8 cellular contexts compared by ENCODE assay signal in the genomic region with DNA sequence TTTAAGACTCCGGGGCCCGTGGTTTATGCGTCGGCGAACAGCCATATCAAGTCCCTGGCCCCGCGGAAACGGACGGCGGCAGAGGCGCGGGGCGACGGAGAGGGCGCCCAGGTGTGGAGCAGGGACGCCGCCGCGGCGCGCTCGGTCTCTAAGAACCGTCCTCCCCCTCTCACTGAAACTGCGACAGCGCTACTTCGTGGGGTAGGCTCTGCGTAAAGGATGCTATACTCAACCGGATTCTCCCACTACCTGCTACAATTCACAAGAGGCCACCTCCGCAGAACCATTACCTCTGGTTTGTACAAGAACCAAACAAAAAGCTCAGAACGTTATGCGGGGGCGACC. TPM values are rescaled to one million over a fixed set of nuclear protein-coding genes. Genes with fewer than 3 reads are reported as not detected.
DNase-seq lines count a peak whose midpoint lies in the region; ATAC-seq, FAIRE-seq and TF ChIP-seq lines count a peak whose summit lies in the region.

No MANE protein-coding gene starts in this region.

- H3K9me3 ChIP-seq in mesodermal cell (ENCODE audit: control insufficient read depth, low read length): no peaks in the 10 kb centered on the region
- H3K9me3 ChIP-seq in testis: no peaks in the 10 kb centered on the region

- FAIRE-seq in RCC 7860 (lab: Jason Lieb, UNC): no peak

- no peak for TF ChIP-seq CTCF in testis (IDR thresholded peaks at IDR 0.05)

- H3K4me3 ChIP-seq in GM08714 (ENCODE audit: low read length) (peak overlapping the region; percentile 75), mesodermal cell (ENCODE audit: extremely low read depth, insufficient read depth, low read length, poor library complexity, severe bottlenecking) (peak overlapping the region; percentile 88), testis (peak overlapping the region; percentile 75 to 81)

- 1 to 2% methylated on average over 29 of the region's 32 CpGs for WGBS in mesodermal cell (ENCODE audit: insufficient coverage in 2 of 2), 2 experiments
- 1% methylated on average over 9 to 32 of the region's 32 CpGs for WGBS in testis, 2 donors

- ATAC-seq in GM21526 (IDR thresholded peaks at IDR 0.05; ENCODE audit: low FRiP score, unreplicated experiment): peak; percentile 50

- no peak overlapping the region for H3K27ac ChIP-seq in mesodermal cell (ENCODE audit: low read depth, low read length, severe bottlenecking)
- peak overlapping the region; percentile 89 to 95 for H3K27ac ChIP-seq in testis

- no peaks in the 10 kb centered on the region for H3K4me1 ChIP-seq in mesodermal cell (ENCODE audit: control insufficient read depth, insufficient read depth, low read length, poor library complexity, severe bottlenecking)
- H3K4me1 ChIP-seq in testis: peaks cover 6% of the 10 kb centered on the region

- TF ChIP-seq POLR2A in testis (IDR thresholded peaks at IDR 0.05): no peak

- intact Hi-C loops in testis (cut with DNase I; ENCODE audit: low total_unique reads): no loop called here

- DNase-seq in HuH-7 (ENCODE audit: low spot score) (peak; percentile 67), ecto neural progenitor cell (ENCODE audit: low spot score) (peak; percentile 60), testis (peak; percentile 55), RCC 7860 (ENCODE audit: low spot score) (no peak)
- DNase-seq in activated CD4-positive, CD25-positive, alpha-beta regulatory T cell (lab: John Stamatoyannopoulos, UW): peak in 3 of 4 experiments; percentile 15 to 32 (median 31)

- peaks cover 17% of the 10 kb centered on the region for H3K36me3 ChIP-seq in mesodermal cell (ENCODE audit: control insufficient read depth, insufficient read depth, low read length)
- no peaks in the 10 kb centered on the region for H3K36me3 ChIP-seq in testis (ENCODE audit: low read depth, missing control alignments)

- H3K27me3 ChIP-seq in testis: no peaks in the 10 kb centered on the region

RNA-seq across cellular contexts. Expression of gene MRNIP, which starts 0.4 kb away (rescaled TPM):
- polyA plus RNA-seq in mesodermal cell (2013, experiment 1 of 2): 28.3 TPM
- polyA plus RNA-seq in mesodermal cell (2013, experiment 2 of 2): 22.3 TPM
- total RNA-seq in testis: 10 to 100 TPM; 58.7 to 61.4 TPM
- polyA plus RNA-seq in testis (ENCODE audit: insufficient read depth, low read depth, low replicate concordance): 34.9 TPM

RNA-seq across cellular contexts. Expression of gene SQSTM1, which starts 37.5 kb away (rescaled TPM):
- 86.4 TPM for polyA plus RNA-seq in mesodermal cell (2013, experiment 1 of 2)
- 74.4 TPM for polyA plus RNA-seq in mesodermal cell (2013, experiment 2 of 2)
- total RNA-seq in testis: 100 to 1,000 TPM; 192 to 255 TPM
- 165 TPM for polyA plus RNA-seq in testis (ENCODE audit: insufficient read depth, low read depth, low replicate concordance)

RNA-seq across cellular contexts. Expression of gene TBC1D9B, which starts 49.5 kb away (rescaled TPM):
- 57.8 TPM for polyA plus RNA-seq in mesodermal cell (2013, experiment 1 of 2)
- 61.0 TPM for polyA plus RNA-seq in mesodermal cell (2013, experiment 2 of 2)
- 100 to 1,000 TPM; 122 to 134 TPM for total RNA-seq in testis
- polyA plus RNA-seq in testis (ENCODE audit: insufficient read depth, low read depth, low replicate concordance): 76.1 TPM

RNA-seq across cellular contexts. Expression of gene MGAT4B, which starts 51.5 kb away (rescaled TPM):
- polyA plus RNA-seq in mesodermal cell (2013, experiment 1 of 2): 110 TPM
- polyA plus RNA-seq in mesodermal cell (2013, experiment 2 of 2): 112 TPM
- 100 to 1,000 TPM; 149 to 152 TPM for total RNA-seq in testis
- 67.9 TPM for polyA plus RNA-seq in testis (ENCODE audit: insufficient read depth, low read depth, low replicate concordance)
